19 cellular contexts compared by ENCODE assay signal in the genomic region with DNA sequence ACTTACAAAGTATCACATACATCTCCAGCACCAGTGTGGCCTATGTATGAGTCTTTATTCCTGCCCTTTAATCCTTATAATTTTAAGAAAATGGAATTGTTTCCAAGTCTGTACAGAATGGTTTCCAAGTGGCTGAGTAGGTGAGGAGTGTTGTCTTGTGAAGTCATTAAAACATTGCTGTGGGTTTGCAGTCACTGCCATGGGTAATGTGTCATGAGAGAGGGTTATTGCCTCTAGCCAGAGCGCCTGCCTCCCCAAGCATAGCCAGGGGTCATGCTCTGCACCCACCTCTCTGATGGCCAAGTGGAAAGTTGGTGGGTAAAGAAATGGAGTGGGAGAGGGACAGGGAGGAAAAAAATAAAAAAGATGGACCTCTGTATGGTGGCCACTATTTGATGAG. TPM values are rescaled to one million over a fixed set of nuclear protein-coding genes. Genes with fewer than 3 reads are reported as not detected.
DNase-seq lines count a peak whose midpoint lies in the region; ATAC-seq and TF ChIP-seq lines count a peak whose summit lies in the region.
"Had no signal": no experiment of that assay in that cellular context is flagged by ENCODE, and none has a peak within 500 bp of the region (broad histone marks: within the 10 kb centered on the region; RNA-seq: fewer than 3 reads in every experiment).

No MANE protein-coding gene starts in this region.

- peaks cover 13% of the 10 kb centered on the region for H3K36me3 ChIP-seq in BLaER1
- no peaks in the 10 kb centered on the region for H3K36me3 ChIP-seq in gastrocnemius medialis

- H3K27me3 Mint-ChIP-seq in HFFc6 (ENCODE audit: insufficient read depth): no peaks in the 10 kb centered on the region; the same call in 1 of the 2 replicates
- H3K27me3 Mint-ChIP-seq: CD4-positive, CD25-positive, alpha-beta regulatory T cell had no signal

- H3K9me3 ChIP-seq in BLaER1 (no peaks in the 10 kb centered on the region), gastrocnemius medialis (no peaks in the 10 kb centered on the region)

- intact Hi-C loops in gastrocnemius medialis (cut with DNase I; ENCODE audit: low total_unique reads): loop anchor here (2.0 kb wide), 2 partner anchors 112 to 326 kb away; no protein-coding TSS in a partner anchor

- H3K27me3 ChIP-seq in BLaER1 (no peaks in the 10 kb centered on the region), gastrocnemius medialis (no peaks in the 10 kb centered on the region)

- TF ChIP-seq POLR2A in gastrocnemius medialis (IDR thresholded peaks at IDR 0.05): no peak

- H4K20me1 ChIP-seq in BLaER1: peaks cover 81% of the 10 kb centered on the region

- TF ChIP-seq CTCF in HFFc6 (IDR thresholded peaks at IDR 0.05) (no peak), gastrocnemius medialis (IDR thresholded peaks at IDR 0.05 in 4 of 5, conservative IDR thresholded peaks at IDR 0.05 in 1 of 5) (no peak)

- no peaks in the 10 kb centered on the region for H3K9me3 Mint-ChIP-seq in HFFc6
- H3K9me3 Mint-ChIP-seq: activated naive CD4-positive, alpha-beta T cell treated with anti-CD3 and anti-CD28 coated beads, Interleukin-2, amount 50 U/mL, for 72 hours; activated T-cell treated with anti-CD3 and anti-CD28 coated beads, Interleukin-2, amount 50 U/mL, for 72 hours; CD4-positive, CD25-positive, alpha-beta regulatory T cell had no signal

- no peak overlapping the region for H3K4me3 ChIP-seq in BLaER1
- H3K4me3 ChIP-seq in gastrocnemius medialis: no peak overlapping the region

- H3K4me3 Mint-ChIP-seq in HFFc6: peak overlapping the region; percentile 77
- H3K4me3 Mint-ChIP-seq: activated T-cell treated with anti-CD3 and anti-CD28 coated beads, Interleukin-2, amount 50 U/mL, for 72 hours; CD4-positive, CD25-positive, alpha-beta regulatory T cell had no signal

- H3K4me1 ChIP-seq in BLaER1: peaks cover 28% of the 10 kb centered on the region
- peaks cover 58 to 66% of the 10 kb centered on the region in 2 donors for H3K4me1 ChIP-seq in gastrocnemius medialis

- peaks cover 59% of the 10 kb centered on the region for H3K4me1 Mint-ChIP-seq in HFFc6 (ENCODE audit: low read depth)

- ATAC-seq in gastrocnemius medialis (no peak), HG03460 (IDR thresholded peaks at IDR 0.05; ENCODE audit: unreplicated experiment) (no peak)
- ATAC-seq: activated T-cell treated with anti-CD3 and anti-CD28 coated beads, Interleukin-2, amount 50 U/mL, for 72 hours had no signal

- DNase-seq in HFFc6 (peak; percentile 46), glomerular visceral epithelial cell (ENCODE audit: extremely low spot score) (peak; percentile 53), gastrocnemius medialis (no peak), epidermal melanocyte (ENCODE audit: insufficient read length, low spot score) (no peak), SW 1271 (lab: John Stamatoyannopoulos, UW) (no peak)
- DNase-seq in effector CD8-positive, alpha-beta T cell (lab: John Stamatoyannopoulos, UW): no peak
- DNase-seq: activated T-cell treated with anti-CD3 and anti-CD28 coated beads, Interleukin-2, amount 50 U/mL, for 72 hours; CD4-positive, CD25-positive, alpha-beta regulatory T cell; foreskin melanocyte; GDM1; kidney; MM.1S; NCI-H1436; NCI-H2171 treated with DMSO at 0.1 percent for 48 hours; NCI-H748 treated with DMSO at 0.1 percent for 48 hours; stimulated activated CD4-positive, alpha-beta T cell treated with anti-CD3 and anti-CD28 coated beads, Interleukin-15, amount 100 ng/mL, for 24 hours had no signal

- peak overlapping the region; percentile 13; the same call in 1 of the 2 replicates for H3K4me2 ChIP-seq in BLaER1

- H3K27ac ChIP-seq in BLaER1 (no peak overlapping the region), gastrocnemius medialis (peak overlapping the region; percentile 82 to 90 (median 88))

- H3K27ac Mint-ChIP-seq in HFFc6: peak overlapping the region; percentile 75
- H3K27ac Mint-ChIP-seq: activated naive CD4-positive, alpha-beta T cell treated with anti-CD3 and anti-CD28 coated beads, Interleukin-2, amount 50 U/mL, for 72 hours; activated T-cell treated with anti-CD3 and anti-CD28 coated beads, Interleukin-2, amount 50 U/mL, for 72 hours; CD4-positive, CD25-positive, alpha-beta regulatory T cell had no signal

- in situ Hi-C loops in gastrocnemius medialis (cut with MboI; ENCODE audit: low sequenced_read_pairs in 4 of 4): loop anchor here (5.0 to 25.0 kb wide), 3 partner anchors 71 to 321 kb away; no protein-coding TSS in a partner anchor

- no peak overlapping the region for H3K9ac ChIP-seq in BLaER1

- peaks cover 5% of the 10 kb centered on the region; the same call in 1 of the 2 replicates for H3K36me3 Mint-ChIP-seq in HFFc6 (ENCODE audit: low read depth)
- H3K36me3 Mint-ChIP-seq: activated naive CD4-positive, alpha-beta T cell treated with anti-CD3 and anti-CD28 coated beads, Interleukin-2, amount 50 U/mL, for 72 hours had no signal

RNA-seq across cellular contexts. Expression of gene TRAK1, which starts 25.3 kb away (rescaled TPM):
- total RNA-seq in HFFc6 (2021; fragmentation: NEBNext Ultra II Directional; extraction: Animal tissue kit (Norgen Biotek cat#: 25700)): 10 to 100 TPM; 50.6 to 54.3 (median 52.3) TPM
- total RNA-seq in gastrocnemius medialis: 100 to 1,000 TPM in 2 of 4 donors, 10 to 100 TPM in 2; 59.5 to 109 (median 98.6) TPM

Comparison
In these comparisons a context has a peak if more than half of its experiments do, and no peak if none do; other contexts are left out.
1. DNase-seq: peak in HFFc6 (single experiment) and glomerular visceral epithelial cell (single experiment); none in gastrocnemius medialis (0 of 2), epidermal melanocyte (single experiment), effector CD8-positive, alpha-beta T cell (single experiment) and SW 1271 (0 of 2).